21 cellular contexts compared by ENCODE assay signal in the genomic region with DNA sequence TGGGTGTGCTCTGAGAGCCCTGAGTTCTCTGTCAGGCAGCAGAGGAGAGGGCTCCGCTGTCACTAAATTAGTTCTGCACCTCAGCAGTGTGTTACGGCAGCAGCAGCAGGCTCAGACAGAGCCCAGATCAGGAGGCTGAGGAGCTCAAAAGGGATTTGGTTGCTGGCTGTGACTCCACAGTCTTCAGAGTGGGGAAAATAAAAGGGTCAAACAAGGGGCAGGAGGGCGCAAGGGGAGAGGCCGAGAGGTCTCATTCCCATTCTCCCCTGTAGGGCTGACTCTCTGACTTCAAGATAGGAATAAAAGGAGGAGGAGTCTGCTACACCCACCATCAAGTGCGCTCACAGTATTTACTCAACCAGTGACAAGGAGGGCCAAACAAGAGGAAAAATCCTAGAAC.
"Had no signal": no experiment of that assay in that cellular context is flagged by ENCODE, and none has a peak within 500 bp of the region (broad histone marks: within the 10 kb centered on the region; RNA-seq: fewer than 3 reads in every experiment).

No MANE protein-coding gene starts in this region.

- H3K36me3 ChIP-seq: heart left ventricle, neutrophil, tibial nerve, vagina had no signal

- H3K27ac Mint-ChIP-seq: activated CD8-positive, alpha-beta T cell treated with anti-CD3 and anti-CD28 coated beads for 36 hours; activated naive CD8-positive, alpha-beta T cell; effector memory CD8-positive, alpha-beta T cell; T-helper 17 cell had no signal

- H3K27me3 Mint-ChIP-seq: brain had no signal

- H3K4me3 Mint-ChIP-seq: activated CD8-positive, alpha-beta T cell treated with anti-CD3 and anti-CD28 coated beads for 36 hours; activated naive CD8-positive, alpha-beta T cell; central memory CD8-positive, alpha-beta T cell; effector memory CD8-positive, alpha-beta T cell; T-helper 17 cell had no signal

- H3K36me3 Mint-ChIP-seq: activated naive CD8-positive, alpha-beta T cell; brain had no signal

- H3K27me3 ChIP-seq: heart left ventricle, tibial nerve, vagina had no signal

- DNase-seq: activated CD4-positive, alpha-beta T cell treated with anti-CD3 and anti-CD28 coated beads for 48 hours; activated CD8-positive, alpha-beta T cell treated with anti-CD3 and anti-CD28 coated beads for 36 hours; activated effector memory CD4-positive, alpha-beta T cell treated with anti-CD3 and anti-CD28 coated beads, Interleukin-2, amount 50 U/mL, for 16 hours; activated T-cell treated with anti-CD3 and anti-CD28 coated beads, Interleukin-2, amount 50 U/mL, for 48 hours; amniotic stem cell; effector memory CD8-positive, alpha-beta T cell; heart left ventricle; midbrain; stimulated activated CD4-positive, alpha-beta T cell treated with anti-CD3 and anti-CD28 coated beads, Interleukin-15, amount 100 ng/mL, for 24 hours; stimulated activated CD4-positive, alpha-beta T cell treated with anti-CD3 and anti-CD28 coated beads, Interleukin-4, amount 100 ng/mL, for 1 hour; stimulated activated naive CD4-positive, alpha-beta T cell; substantia nigra; T-helper 17 cell had no signal

- H3K9me3 ChIP-seq: heart left ventricle, neutrophil, tibial nerve, vagina had no signal

- H3K4me1 ChIP-seq: heart left ventricle, tibial nerve, vagina had no signal

- H3K9me3 Mint-ChIP-seq: activated CD8-positive, alpha-beta T cell treated with anti-CD3 and anti-CD28 coated beads for 36 hours; central memory CD8-positive, alpha-beta T cell; effector memory CD8-positive, alpha-beta T cell had no signal

- ATAC-seq: activated CD8-positive, alpha-beta T cell treated with anti-CD3 and anti-CD28 coated beads for 36 hours; effector memory CD8-positive, alpha-beta T cell; heart left ventricle; T-helper 17 cell had no signal

- H3K27ac ChIP-seq: epithelial cell of prostate, heart left ventricle, neutrophil, tibial nerve, vagina had no signal

- H3K4me1 Mint-ChIP-seq: central memory CD8-positive, alpha-beta T cell had no signal

- H3K4me3 ChIP-seq: heart left ventricle, lung, tibial nerve, vagina had no signal
